1 cellular context compared by ENCODE assay signal in the genomic region with DNA sequence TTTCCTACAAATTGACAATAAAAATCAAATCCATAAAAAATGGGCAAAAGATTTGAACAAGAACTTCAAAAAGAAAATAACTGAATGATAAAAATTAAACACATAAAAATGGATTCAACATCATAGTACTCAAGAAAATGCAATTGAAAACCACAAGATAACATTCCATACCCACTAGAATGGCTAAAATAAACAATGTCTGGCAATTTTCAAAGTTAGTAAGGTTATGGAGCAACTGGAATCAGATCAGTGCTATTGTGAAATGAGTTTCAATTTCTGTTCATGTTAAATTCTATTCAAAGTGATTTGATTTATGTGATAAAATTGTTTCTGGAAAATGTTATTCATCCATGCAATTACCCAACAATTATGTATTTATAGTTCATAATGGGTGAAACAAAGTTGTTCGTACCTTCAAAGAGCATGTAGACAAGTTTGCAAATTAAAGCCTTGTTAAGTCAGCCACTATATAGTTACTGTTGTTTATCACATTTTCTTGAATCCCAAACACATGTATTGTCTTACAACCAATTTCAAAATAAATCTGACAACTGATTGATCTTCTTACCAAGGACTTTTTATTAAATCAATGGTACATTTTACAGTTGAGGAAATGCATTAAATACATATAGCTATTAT.
A peak's percentile ranks its signal among the peaks of the same experiment; 100 is the strongest.
TF ChIP-seq lines count a peak whose summit lies in the region.

No MANE protein-coding gene starts in this region.

TF ChIP-seq in HEK293, 187 proteins besides CTCF, POLR2A, EP300 and RAD21 (continued from another document):
- TF ChIP-seq, protein P1, sequence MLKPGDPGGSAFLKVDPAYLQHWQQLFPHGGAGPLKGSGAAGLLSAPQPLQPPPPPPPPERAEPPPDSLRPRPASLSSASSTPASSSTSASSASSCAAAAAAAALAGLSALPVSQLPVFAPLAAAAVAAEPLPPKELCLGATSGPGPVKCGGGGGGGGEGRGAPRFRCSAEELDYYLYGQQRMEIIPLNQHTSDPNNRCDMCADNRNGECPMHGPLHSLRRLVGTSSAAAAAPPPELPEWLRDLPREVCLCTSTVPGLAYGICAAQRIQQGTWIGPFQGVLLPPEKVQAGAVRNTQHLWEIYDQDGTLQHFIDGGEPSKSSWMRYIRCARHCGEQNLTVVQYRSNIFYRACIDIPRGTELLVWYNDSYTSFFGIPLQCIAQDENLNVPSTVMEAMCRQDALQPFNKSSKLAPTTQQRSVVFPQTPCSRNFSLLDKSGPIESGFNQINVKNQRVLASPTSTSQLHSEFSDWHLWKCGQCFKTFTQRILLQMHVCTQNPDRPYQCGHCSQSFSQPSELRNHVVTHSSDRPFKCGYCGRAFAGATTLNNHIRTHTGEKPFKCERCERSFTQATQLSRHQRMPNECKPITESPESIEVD (tag by site-specific recombination; IDR thresholded peaks at IDR 0.05), result peak; percentile 75
- TF ChIP-seq EGR2 (tag by site-specific recombination; IDR thresholded peaks at IDR 0.05; ENCODE audit: low read depth) (no peak), ZNF600 (tag by site-specific recombination; IDR thresholded peaks at IDR 0.05) (0 out of 2 replicates have a peak, but pooled peaks have one; percentile 45), ZBTB17 (tag by site-specific recombination; IDR thresholded peaks at IDR 0.05) (0 out of 2 replicates have a peak, but pooled peaks have one; percentile 17), ZNF214 (tag by site-specific recombination; IDR thresholded peaks at IDR 0.05; ENCODE audit: borderline replicate concordance) (no peak), ZNF211 (tag by site-specific recombination; IDR thresholded peaks at IDR 0.05; ENCODE audit: low read depth) (no peak), FEZF1 (tag by site-specific recombination; IDR thresholded peaks at IDR 0.05) (peak; percentile 33; the same call in 1 of the 2 replicates), ZNF433 (tag by site-specific recombination; IDR thresholded peaks at IDR 0.05; ENCODE audit: low read depth) (no peak), ZNF747 (tag by site-specific recombination; IDR thresholded peaks at IDR 0.05) (no peak), ZNF530 (tag by site-specific recombination; IDR thresholded peaks at IDR 0.05; ENCODE audit: low read depth) (no peak), WT1 (tag by site-specific recombination; IDR thresholded peaks at IDR 0.05) (no peak), ZNF155 (tag by site-specific recombination; IDR thresholded peaks at IDR 0.05) (no peak), ZNF223 (tag by site-specific recombination; IDR thresholded peaks at IDR 0.05) (no peak), MYNN (tag by site-specific recombination; IDR thresholded peaks at IDR 0.05; ENCODE audit: borderline replicate concordance) (no peak), ZNF366 (tag by site-specific recombination; conservative IDR thresholded peaks at IDR 0.05) (peak; percentile 35; the same call in 1 of the 2 replicates), ZNF664 (tag by site-specific recombination; IDR thresholded peaks at IDR 0.05) (peak; percentile 78; the same call in 1 of the 2 replicates), ZNF610 (tag by site-specific recombination; IDR thresholded peaks at IDR 0.05; ENCODE audit: borderline replicate concordance) (no peak), ZNF791 (tag by site-specific recombination; IDR thresholded peaks at IDR 0.05) (no peak), ZXDB (tag by site-specific recombination; IDR thresholded peaks at IDR 0.05) (no peak; the same call in 1 of the 2 replicates), ZNF48 (tag by site-specific recombination; IDR thresholded peaks at IDR 0.05) (no peak), ZNF843 (tag by site-specific recombination; IDR thresholded peaks at IDR 0.05) (peak; percentile 59; the same call in 1 of the 2 replicates), ZNF555 (tag by site-specific recombination; conservative IDR thresholded peaks at IDR 0.05) (no peak)
- TF ChIP-seq, protein P2, sequence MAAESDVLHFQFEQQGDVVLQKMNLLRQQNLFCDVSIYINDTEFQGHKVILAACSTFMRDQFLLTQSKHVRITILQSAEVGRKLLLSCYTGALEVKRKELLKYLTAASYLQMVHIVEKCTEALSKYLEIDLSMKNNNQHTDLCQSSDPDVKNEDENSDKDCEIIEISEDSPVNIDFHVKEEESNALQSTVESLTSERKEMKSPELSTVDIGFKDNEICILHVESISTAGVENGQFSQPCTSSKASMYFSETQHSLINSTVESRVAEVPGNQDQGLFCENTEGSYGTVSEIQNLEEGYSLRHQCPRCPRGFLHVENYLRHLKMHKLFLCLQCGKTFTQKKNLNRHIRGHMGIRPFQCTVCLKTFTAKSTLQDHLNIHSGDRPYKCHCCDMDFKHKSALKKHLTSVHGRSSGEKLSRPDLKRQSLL (tag by site-specific recombination; IDR thresholded peaks at IDR 0.05), result peak; percentile 57
- TF ChIP-seq, protein P3, sequence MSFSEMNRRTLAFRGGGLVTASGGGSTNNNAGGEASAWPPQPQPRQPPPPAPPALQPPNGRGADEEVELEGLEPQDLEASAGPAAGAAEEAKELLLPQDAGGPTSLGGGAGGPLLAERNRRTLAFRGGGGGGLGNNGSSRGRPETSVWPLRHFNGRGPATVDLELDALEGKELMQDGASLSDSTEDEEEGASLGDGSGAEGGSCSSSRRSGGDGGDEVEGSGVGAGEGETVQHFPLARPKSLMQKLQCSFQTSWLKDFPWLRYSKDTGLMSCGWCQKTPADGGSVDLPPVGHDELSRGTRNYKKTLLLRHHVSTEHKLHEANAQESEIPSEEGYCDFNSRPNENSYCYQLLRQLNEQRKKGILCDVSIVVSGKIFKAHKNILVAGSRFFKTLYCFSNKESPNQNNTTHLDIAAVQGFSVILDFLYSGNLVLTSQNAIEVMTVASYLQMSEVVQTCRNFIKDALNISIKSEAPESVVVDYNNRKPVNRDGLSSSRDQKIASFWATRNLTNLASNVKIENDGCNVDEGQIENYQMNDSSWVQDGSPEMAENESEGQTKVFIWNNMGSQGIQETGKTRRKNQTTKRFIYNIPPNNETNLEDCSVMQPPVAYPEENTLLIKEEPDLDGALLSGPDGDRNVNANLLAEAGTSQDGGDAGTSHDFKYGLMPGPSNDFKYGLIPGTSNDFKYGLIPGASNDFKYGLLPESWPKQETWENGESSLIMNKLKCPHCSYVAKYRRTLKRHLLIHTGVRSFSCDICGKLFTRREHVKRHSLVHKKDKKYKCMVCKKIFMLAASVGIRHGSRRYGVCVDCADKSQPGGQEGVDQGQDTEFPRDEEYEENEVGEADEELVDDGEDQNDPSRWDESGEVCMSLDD (tag by site-specific recombination; IDR thresholded peaks at IDR 0.05), result no peak
- TF ChIP-seq, protein P4, sequence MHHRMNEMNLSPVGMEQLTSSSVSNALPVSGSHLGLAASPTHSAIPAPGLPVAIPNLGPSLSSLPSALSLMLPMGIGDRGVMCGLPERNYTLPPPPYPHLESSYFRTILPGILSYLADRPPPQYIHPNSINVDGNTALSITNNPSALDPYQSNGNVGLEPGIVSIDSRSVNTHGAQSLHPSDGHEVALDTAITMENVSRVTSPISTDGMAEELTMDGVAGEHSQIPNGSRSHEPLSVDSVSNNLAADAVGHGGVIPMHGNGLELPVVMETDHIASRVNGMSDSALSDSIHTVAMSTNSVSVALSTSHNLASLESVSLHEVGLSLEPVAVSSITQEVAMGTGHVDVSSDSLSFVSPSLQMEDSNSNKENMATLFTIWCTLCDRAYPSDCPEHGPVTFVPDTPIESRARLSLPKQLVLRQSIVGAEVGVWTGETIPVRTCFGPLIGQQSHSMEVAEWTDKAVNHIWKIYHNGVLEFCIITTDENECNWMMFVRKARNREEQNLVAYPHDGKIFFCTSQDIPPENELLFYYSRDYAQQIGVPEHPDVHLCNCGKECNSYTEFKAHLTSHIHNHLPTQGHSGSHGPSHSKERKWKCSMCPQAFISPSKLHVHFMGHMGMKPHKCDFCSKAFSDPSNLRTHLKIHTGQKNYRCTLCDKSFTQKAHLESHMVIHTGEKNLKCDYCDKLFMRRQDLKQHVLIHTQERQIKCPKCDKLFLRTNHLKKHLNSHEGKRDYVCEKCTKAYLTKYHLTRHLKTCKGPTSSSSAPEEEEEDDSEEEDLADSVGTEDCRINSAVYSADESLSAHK (tag by site-specific recombination; IDR thresholded peaks at IDR 0.05), result no peak
- TF ChIP-seq, protein P5, sequence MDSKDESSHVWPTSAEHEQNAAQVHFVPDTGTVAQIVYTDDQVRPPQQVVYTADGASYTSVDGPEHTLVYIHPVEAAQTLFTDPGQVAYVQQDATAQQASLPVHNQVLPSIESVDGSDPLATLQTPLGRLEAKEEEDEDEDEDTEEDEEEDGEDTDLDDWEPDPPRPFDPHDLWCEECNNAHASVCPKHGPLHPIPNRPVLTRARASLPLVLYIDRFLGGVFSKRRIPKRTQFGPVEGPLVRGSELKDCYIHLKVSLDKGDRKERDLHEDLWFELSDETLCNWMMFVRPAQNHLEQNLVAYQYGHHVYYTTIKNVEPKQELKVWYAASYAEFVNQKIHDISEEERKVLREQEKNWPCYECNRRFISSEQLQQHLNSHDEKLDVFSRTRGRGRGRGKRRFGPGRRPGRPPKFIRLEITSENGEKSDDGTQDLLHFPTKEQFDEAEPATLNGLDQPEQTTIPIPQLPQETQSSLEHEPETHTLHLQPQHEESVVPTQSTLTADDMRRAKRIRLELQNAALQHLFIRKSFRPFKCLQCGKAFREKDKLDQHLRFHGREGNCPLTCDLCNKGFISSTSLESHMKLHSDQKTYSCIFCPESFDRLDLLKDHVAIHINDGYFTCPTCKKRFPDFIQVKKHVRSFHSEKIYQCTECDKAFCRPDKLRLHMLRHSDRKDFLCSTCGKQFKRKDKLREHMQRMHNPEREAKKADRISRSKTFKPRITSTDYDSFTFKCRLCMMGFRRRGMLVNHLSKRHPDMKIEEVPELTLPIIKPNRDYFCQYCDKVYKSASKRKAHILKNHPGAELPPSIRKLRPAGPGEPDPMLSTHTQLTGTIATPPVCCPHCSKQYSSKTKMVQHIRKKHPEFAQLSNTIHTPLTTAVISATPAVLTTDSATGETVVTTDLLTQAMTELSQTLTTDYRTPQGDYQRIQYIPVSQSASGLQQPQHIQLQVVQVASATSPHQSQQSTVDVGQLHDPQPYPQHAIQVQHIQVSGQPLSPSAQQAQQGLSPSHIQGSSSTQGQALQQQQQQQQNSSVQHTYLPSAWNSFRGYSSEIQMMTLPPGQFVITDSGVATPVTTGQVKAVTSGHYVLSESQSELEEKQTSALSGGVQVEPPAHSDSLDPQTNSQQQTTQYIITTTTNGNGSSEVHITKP (tag by site-specific recombination; IDR thresholded peaks at IDR 0.05), result no peak
- TF ChIP-seq, protein P6, sequence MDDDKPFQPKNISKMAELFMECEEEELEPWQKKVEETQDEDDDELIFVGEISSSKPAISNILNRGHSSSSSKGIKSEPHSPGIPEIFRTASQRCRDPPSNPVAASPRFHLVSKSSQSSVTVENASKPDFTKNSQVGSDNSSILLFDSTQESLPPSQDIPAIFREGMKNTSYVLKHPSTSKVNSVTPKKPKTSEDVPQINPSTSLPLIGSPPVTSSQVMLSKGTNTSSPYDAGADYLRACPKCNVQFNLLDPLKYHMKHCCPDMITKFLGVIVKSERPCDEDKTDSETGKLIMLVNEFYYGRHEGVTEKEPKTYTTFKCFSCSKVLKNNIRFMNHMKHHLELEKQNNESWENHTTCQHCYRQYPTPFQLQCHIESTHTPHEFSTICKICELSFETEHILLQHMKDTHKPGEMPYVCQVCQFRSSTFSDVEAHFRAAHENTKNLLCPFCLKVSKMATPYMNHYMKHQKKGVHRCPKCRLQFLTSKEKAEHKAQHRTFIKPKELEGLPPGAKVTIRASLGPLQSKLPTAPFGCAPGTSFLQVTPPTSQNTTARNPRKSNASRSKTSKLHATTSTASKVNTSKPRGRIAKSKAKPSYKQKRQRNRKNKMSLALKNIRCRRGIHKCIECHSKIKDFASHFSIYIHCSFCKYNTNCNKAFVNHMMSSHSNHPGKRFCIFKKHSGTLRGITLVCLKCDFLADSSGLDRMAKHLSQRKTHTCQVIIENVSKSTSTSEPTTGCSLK (tag by site-specific recombination; IDR thresholded peaks at IDR 0.05), result no peak
- TF ChIP-seq, protein P7, sequence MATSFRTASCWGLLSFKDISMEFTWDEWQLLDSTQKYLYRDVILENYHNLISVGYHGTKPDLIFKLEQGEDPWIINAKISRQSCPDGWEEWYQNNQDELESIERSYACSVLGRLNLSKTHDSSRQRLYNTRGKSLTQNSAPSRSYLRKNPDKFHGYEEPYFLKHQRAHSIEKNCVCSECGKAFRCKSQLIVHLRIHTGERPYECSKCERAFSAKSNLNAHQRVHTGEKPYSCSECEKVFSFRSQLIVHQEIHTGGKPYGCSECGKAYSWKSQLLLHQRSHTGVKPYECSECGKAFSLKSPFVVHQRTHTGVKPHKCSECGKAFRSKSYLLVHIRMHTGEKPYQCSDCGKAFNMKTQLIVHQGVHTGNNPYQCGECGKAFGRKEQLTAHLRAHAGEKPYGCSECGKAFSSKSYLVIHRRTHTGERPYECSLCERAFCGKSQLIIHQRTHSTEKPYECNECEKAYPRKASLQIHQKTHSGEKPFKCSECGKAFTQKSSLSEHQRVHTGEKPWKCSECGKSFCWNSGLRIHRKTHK (tag by site-specific recombination; IDR thresholded peaks at IDR 0.05), result no peak
